8 cellular contexts compared by ENCODE assay signal in genomic region chr12:6635375-6635855, GRCh38.
A peak's percentile ranks its signal among the peaks of the same experiment; 100 is the strongest.
DNase-seq lines count a peak whose midpoint lies in the region; TF ChIP-seq lines count a peak whose summit lies in the region.

No MANE protein-coding gene starts in this region.

- no peaks in the 10 kb centered on the region for H3K27me3 ChIP-seq in OCI-LY3 (ENCODE audit: low read depth, low read length)

- H2AFZ ChIP-seq in OCI-LY3 (ENCODE audit: low read depth, low read length) = peak overlapping the region; percentile 34; the same call in 1 of the 2 replicates

- H3K27ac ChIP-seq in OCI-LY3 (ENCODE audit: low read length) = no peak overlapping the region

- no peak overlapping the region for H3K9ac ChIP-seq in OCI-LY3 (ENCODE audit: low read length)

- H4K20me1 ChIP-seq in OCI-LY3 (ENCODE audit: insufficient read depth, low read length) = no peaks in the 10 kb centered on the region

- H3K79me2 ChIP-seq in OCI-LY3 (ENCODE audit: low read length) = no peaks in the 10 kb centered on the region

- peaks cover 58% of the 10 kb centered on the region for H3K4me1 ChIP-seq in OCI-LY3 (ENCODE audit: low read length)

- H3K9me3 ChIP-seq in OCI-LY3 (ENCODE audit: insufficient read depth, low read length) = no peaks in the 10 kb centered on the region

- peak overlapping the region; percentile 30; the same call in 1 of the 2 replicates for H3K4me2 ChIP-seq in OCI-LY3 (ENCODE audit: low read length)

- no peaks in the 10 kb centered on the region for H3K36me3 ChIP-seq in OCI-LY3 (replicated peaks; ENCODE audit: low read depth, low read length)

- H3K4me3 ChIP-seq in OCI-LY3 (ENCODE audit: low read length) = no peak overlapping the region

- DNase-seq in GM20000 (ENCODE audit: low spot score) (peak; percentile 69), NOMO-1 (lab: John Stamatoyannopoulos, UW; ENCODE audit: unreplicated experiment in 2 of 2) (no peak), NOMO-1 treated with dmso at 0.1 percent for 144 hours (lab: John Stamatoyannopoulos, UW; ENCODE audit: unreplicated experiment) (no peak), SIG-M5 treated with dmso at 0.1 percent for 504 hours (lab: John Stamatoyannopoulos, UW; ENCODE audit: unreplicated experiment) (no peak), SHP77 treated with DMSO at 0.1 percent for 48 hours (lab: John Stamatoyannopoulos, UW) (no peak)
- DNase-seq in activated naive CD8-positive, alpha-beta T cell treated with anti-CD3 and anti-CD28 coated beads, Interleukin-2, amount 50 U/mL, for 16 hours (ENCODE audit: low read depth, low spot score) = peak; percentile 44
- DNase-seq in stimulated activated CD4-positive, alpha-beta T cell treated with anti-CD3 and anti-CD28 coated beads, Interleukin-15, amount 100 ng/mL, for 24 hours = peak; percentile 71

- TF ChIP-seq CTCF in GM20000 (IDR thresholded peaks at IDR 0.05; ENCODE audit: extremely low read depth, missing control alignments) (no peak), OCI-LY3 (IDR thresholded peaks at IDR 0.05; ENCODE audit: low read depth, low read length) (no peak)

Comparison
In these comparisons a context has a peak if more than half of its experiments do, and no peak if none do; other contexts are left out.
1. DNase-seq: peak in GM20000 (single experiment), activated naive CD8-positive, alpha-beta T cell treated with anti-CD3 and anti-CD28 coated beads, Interleukin-2, amount 50 U/mL, for 16 hours (single experiment) and stimulated activated CD4-positive, alpha-beta T cell treated with anti-CD3 and anti-CD28 coated beads, Interleukin-15, amount 100 ng/mL, for 24 hours (single experiment); none in NOMO-1 (0 of 2), NOMO-1 treated with dmso at 0.1 percent for 144 hours (single experiment), SIG-M5 treated with dmso at 0.1 percent for 504 hours (single experiment) and SHP77 treated with DMSO at 0.1 percent for 48 hours (single experiment).